29 cellular contexts compared by ENCODE assay signal in genomic region chr17:65092262-65092661, GRCh38. TPM values are rescaled to one million over a fixed set of nuclear protein-coding genes. Genes with fewer than 3 reads are reported as not detected.
A peak's percentile ranks its signal among the peaks of the same experiment; 100 is the strongest.
DNase-seq lines count a peak whose midpoint lies in the region; ATAC-seq and TF ChIP-seq lines count a peak whose summit lies in the region.
"Had no signal": no experiment of that assay in that cellular context is flagged by ENCODE, and none has a peak within 500 bp of the region (broad histone marks: within the 10 kb centered on the region; RNA-seq: fewer than 3 reads in every experiment).

No MANE protein-coding gene starts in this region.

- H2BK120ac ChIP-seq in IMR-90 (ENCODE audit: low read depth, low read length) = no peak overlapping the region

- no peak overlapping the region for H2BK20ac ChIP-seq in IMR-90 (ENCODE audit: low read depth, low read length)

- H3K9ac ChIP-seq in IMR-90 (ENCODE audit: low read depth, low read length) (no peak overlapping the region), colonic mucosa (ENCODE audit: low read depth in 2 of 2, low read length in 2 of 2) (no peak overlapping the region)

- CTCF ChIA-PET in IMR-90 (lab: Yijun Ruan, JAX) = interaction anchor here (2.2 kb wide), 1 partner anchor 8 kb away, joined by 5 read pairs; no protein-coding TSS in a partner anchor

- H3K4me3 ChIP-seq in IMR-90 (ENCODE audit: insufficient read depth, low read depth, low read length) (no peak overlapping the region), colonic mucosa (no peak overlapping the region)
- H3K4me3 ChIP-seq: dorsolateral prefrontal cortex, tibial nerve had no signal

- no peak overlapping the region for H4K8ac ChIP-seq in IMR-90 (ENCODE audit: low read depth in 2 of 2, low read length in 2 of 2)

- H3K4me1 ChIP-seq in IMR-90 (ENCODE audit: control insufficient read depth, insufficient read depth, low read length) (no peaks in the 10 kb centered on the region), colonic mucosa (no peaks in the 10 kb centered on the region)
- H3K4me1 ChIP-seq: tibial nerve had no signal

- no peak overlapping the region for H3K56ac ChIP-seq in IMR-90 (ENCODE audit: extremely low read depth, insufficient read depth, low read length)

- H4K91ac ChIP-seq in IMR-90 (ENCODE audit: insufficient read depth, low read depth, low read length) = no peak overlapping the region

- H2BK15ac ChIP-seq in IMR-90 (ENCODE audit: low read depth, low read length) = no peak overlapping the region

- H3K27ac Mint-ChIP-seq in progenitor cell of endocrine pancreas = no peak overlapping the region
- H3K27ac Mint-ChIP-seq: activated B cell treated with CpG ODN at 0.5 μM for 24 hours; activated CD4-positive, alpha-beta memory T cell treated with anti-CD3 and anti-CD28 coated beads, Interleukin-2, amount 10 ng/mL, durations not matched to agents 7 days and 5 days; stimulated activated naive CD8-positive, alpha-beta T cell treated with anti-CD3 and anti-CD28 coated beads, Interleukin-15, amount 100 ng/mL, for 72 hours had no signal

- dilution Hi-C loops in IMR-90 (cut with HindIII; ENCODE audit: low sequenced_read_pairs, unreplicated experiment) = no loop called here

- intact Hi-C loops in IMR-90 (cut with micrococcal nuclease) = no loop called here
- intact Hi-C loops in colonic mucosa (cut with DNase I) = no loop called here
- intact Hi-C loops in left colon (cut with DNase I, micrococcal nuclease) = no loop called here

- ATAC-seq in IMR-90 (ENCODE audit: low read depth) (0 out of 2 replicates have a peak, but pooled peaks have one; percentile 35), left colon (peak; percentile 24), GM18867 (IDR thresholded peaks at IDR 0.05; ENCODE audit: unreplicated experiment) (no peak), GM21529 (IDR thresholded peaks at IDR 0.05; ENCODE audit: unreplicated experiment) (no peak)
- ATAC-seq: HCT116; stimulated activated naive CD8-positive, alpha-beta T cell treated with anti-CD3 and anti-CD28 coated beads, Interleukin-15, amount 100 ng/mL, for 72 hours had no signal

- H3K79me1 ChIP-seq in IMR-90 (ENCODE audit: low read depth in 1 of 2, low read length in 2 of 2) = no peaks in the 10 kb centered on the region

- H3K9me3 ChIP-seq in IMR-90 (ENCODE audit: control insufficient read depth, insufficient read depth, low read length) = no peaks in the 10 kb centered on the region
- H3K9me3 ChIP-seq in colonic mucosa = no peaks in the 10 kb centered on the region
- H3K9me3 ChIP-seq: tibial nerve had no signal

- H2AK5ac ChIP-seq in IMR-90 (ENCODE audit: low read depth, low read length) = no peak overlapping the region

- BruUV-seq in IMR-90 (replicated peaks; lab: Mats Ljungman, UMichigan) = no TSS peak

- H3K9me1 ChIP-seq in IMR-90 (ENCODE audit: insufficient read depth, low read length) = no peaks in the 10 kb centered on the region

- H3K36me3 ChIP-seq in IMR-90 (ENCODE audit: control insufficient read depth, insufficient read depth, low read length) (no peaks in the 10 kb centered on the region), colonic mucosa (no peaks in the 10 kb centered on the region)
- H3K36me3 ChIP-seq: tibial nerve had no signal

- no peak overlapping the region for H3K14ac ChIP-seq in IMR-90 (replicated peaks; ENCODE audit: low read depth, low read length)

- H3K36me3 Mint-ChIP-seq in progenitor cell of endocrine pancreas (ENCODE audit: insufficient read depth) = no peaks in the 10 kb centered on the region
- H3K36me3 Mint-ChIP-seq: naive B cell had no signal

- DNase-seq in AG08395 (ENCODE audit: low spot score) (peak; percentile 59), IMR-90 (peak; percentile 43), colonic mucosa (no peak), left colon (no peak), amniotic stem cell (lab: John Stamatoyannopoulos, UW) (no peak), progenitor cell of endocrine pancreas (ENCODE audit: low spot score, unreplicated experiment) (no peak)
- DNase-seq: activated B cell treated with CpG ODN at 0.5 μM for 24 hours; activated CD4-positive, alpha-beta memory T cell treated with anti-CD3 and anti-CD28 coated beads, Interleukin-2, amount 10 ng/mL, durations not matched to agents 7 days and 5 days; activated gamma-delta T cell; activated T-cell treated with anti-CD3 and anti-CD28 coated beads for 4 hours; C1 segment of cervical spinal cord; central memory CD4-positive, alpha-beta T cell; dorsolateral prefrontal cortex; Karpas-422; naive B cell; NCI-H1092 treated with DMSO at 0.1 percent for 48 hours; NCI-H1930; NCI-H226; NCI-H748 treated with DMSO at 0.1 percent for 48 hours; nucleus accumbens; Right ventricle myocardium superior; stimulated activated CD4-positive, alpha-beta T cell treated with anti-CD3 and anti-CD28 coated beads, Interleukin-12 subunit alpha, Interleukin-12 subunit beta, amount 100 ng/mL, for 4 hours; stimulated activated CD4-positive, alpha-beta T cell treated with anti-CD3 and anti-CD28 coated beads, Interleukin-4, amount 100 ng/mL, for 4 hours; stimulated activated naive CD8-positive, alpha-beta T cell treated with anti-CD3 and anti-CD28 coated beads, Interleukin-15, amount 100 ng/mL, for 72 hours; T1000 had no signal

- in situ Hi-C loops in IMR-90 (cut with MboI; ENCODE audit: low sequenced_read_pairs) = no loop called here

- no peak overlapping the region for H2AFZ ChIP-seq in IMR-90 (replicated peaks; ENCODE audit: low read length, poor library complexity)

- POLR2A ChIA-PET in IMR-90 (lab: Charles Lee; ENCODE audit: unreplicated experiment) = no interaction called here

- TF ChIP-seq CTCF in IMR-90 (conservative IDR thresholded peaks at IDR 0.05; ENCODE audit: low read depth, low read length) (no peak), colonic mucosa (IDR thresholded peaks at IDR 0.05) (no peak), progenitor cell of endocrine pancreas (IDR thresholded peaks at IDR 0.05; ENCODE audit: unreplicated experiment) (no peak)

- no peak overlapping the region for H2AK9ac ChIP-seq in IMR-90 (replicated peaks; ENCODE audit: low read depth, low read length, poor library complexity)

- no peak for TF ChIP-seq POLR2A in IMR-90 (IDR thresholded peaks at IDR 0.05; ENCODE audit: low read depth, low read length)

- TF ChIP-seq RAD21 in IMR-90 (IDR thresholded peaks at IDR 0.05; ENCODE audit: low read length) = no peak

- 67% methylated on average over 2 of the region's 3 CpGs; no CpG with 5 or more reads in 1 of the 2 experiments for WGBS in IMR-90 (ENCODE audit: extremely low coverage in 2 of 2, insufficient read length in 1 of 2), 2 experiments

- H4K20me1 ChIP-seq in IMR-90 (ENCODE audit: insufficient read depth, low read length) = no peaks in the 10 kb centered on the region

- peaks cover 29% of the 10 kb centered on the region for H3K27me3 Mint-ChIP-seq in progenitor cell of endocrine pancreas
- H3K27me3 Mint-ChIP-seq: activated B cell treated with CpG ODN at 0.5 μM for 24 hours; naive B cell; stimulated activated naive CD8-positive, alpha-beta T cell treated with anti-CD3 and anti-CD28 coated beads, Interleukin-15, amount 100 ng/mL, for 72 hours had no signal

- H2BK5ac ChIP-seq in IMR-90 (ENCODE audit: low read depth, low read length, poor library complexity, severe bottlenecking) = no peak overlapping the region

- H3K4ac ChIP-seq in IMR-90 (ENCODE audit: low read depth, low read length) = no peak overlapping the region

- H3K9me3 Mint-ChIP-seq in progenitor cell of endocrine pancreas (ENCODE audit: low read depth) = no peaks in the 10 kb centered on the region
- H3K9me3 Mint-ChIP-seq: activated B cell treated with CpG ODN at 0.5 μM for 24 hours; activated CD4-positive, alpha-beta memory T cell treated with anti-CD3 and anti-CD28 coated beads, Interleukin-2, amount 10 ng/mL, durations not matched to agents 7 days and 5 days; stimulated activated naive CD8-positive, alpha-beta T cell treated with anti-CD3 and anti-CD28 coated beads, Interleukin-15, amount 100 ng/mL, for 72 hours had no signal

- H3K27ac ChIP-seq in IMR-90 (ENCODE audit: insufficient read depth, low read length) (no peak overlapping the region), colonic mucosa (peak overlapping the region; percentile 29)
- H3K27ac ChIP-seq: dorsolateral prefrontal cortex, tibial nerve had no signal

- no peak overlapping the region for H3K4me2 ChIP-seq in IMR-90 (ENCODE audit: low read depth, low read length)

- H4K5ac ChIP-seq in IMR-90 (ENCODE audit: low read depth, low read length) = no peak overlapping the region

- H3K4me3 Mint-ChIP-seq in progenitor cell of endocrine pancreas (ENCODE audit: low read depth) = no peak overlapping the region
- H3K4me3 Mint-ChIP-seq: activated B cell treated with CpG ODN at 0.5 μM for 24 hours; activated CD4-positive, alpha-beta memory T cell treated with anti-CD3 and anti-CD28 coated beads, Interleukin-2, amount 10 ng/mL, durations not matched to agents 7 days and 5 days; naive B cell; stimulated activated naive CD8-positive, alpha-beta T cell treated with anti-CD3 and anti-CD28 coated beads, Interleukin-15, amount 100 ng/mL, for 72 hours had no signal

- H3K18ac ChIP-seq in IMR-90 (ENCODE audit: low read depth, low read length) = no peak overlapping the region

- H3K4me1 Mint-ChIP-seq in progenitor cell of endocrine pancreas (ENCODE audit: low read depth) = peaks cover 3% of the 10 kb centered on the region
- H3K4me1 Mint-ChIP-seq: naive B cell; stimulated activated naive CD8-positive, alpha-beta T cell treated with anti-CD3 and anti-CD28 coated beads, Interleukin-15, amount 100 ng/mL, for 72 hours had no signal

- H3K27me3 ChIP-seq in IMR-90 (ENCODE audit: control insufficient read depth, insufficient read depth, low read length) = peaks cover 8% of the 10 kb centered on the region
- H3K27me3 ChIP-seq in colonic mucosa = no peaks in the 10 kb centered on the region
- H3K27me3 ChIP-seq: dorsolateral prefrontal cortex, tibial nerve had no signal

- no peak overlapping the region for H3K23ac ChIP-seq in IMR-90 (ENCODE audit: low read depth, low read length)

TF ChIP-seq in IMR-90, 13 proteins besides CTCF, POLR2A, EP300 and RAD21 (continues in another document):
- TF ChIP-seq MAFK (IDR thresholded peaks at IDR 0.05; ENCODE audit: low read depth, low read length) (no peak), FOS (IDR thresholded peaks at IDR 0.05; ENCODE audit: low read depth, low read length) (peak; percentile 28; the same call in 1 of the 2 replicates), CEBPB (IDR thresholded peaks at IDR 0.05; ENCODE audit: low read depth, low read length) (no peak)

RNA-seq across cellular contexts. Expression of gene GNA13, which starts 35.7 kb away (rescaled TPM):
- 37.6 and 57.2 TPM in 2 replicates for total RNA-seq in IMR-90 (2012; rRNA removed)
- 11.3 and 13.8 TPM in 2 replicates for polyA plus RNA-seq in IMR-90 (2012; rRNA removed)
- polyA plus RNA-seq in IMR-90 (2012; cell fraction: cytosol; rRNA removed) = 3.5 and 3.9 TPM in 2 replicates
- polyA plus RNA-seq in IMR-90 (2012; cell fraction: nucleus; rRNA removed; ENCODE audit: low replicate concordance) = 2.6 and 9.4 TPM in 2 replicates
- total RNA-seq in colonic mucosa = 10 to 100 TPM; 54.8 to 91.4 TPM
- 10 to 100 TPM; 59.2 to 90.7 TPM for total RNA-seq in left colon
- 39.2 and 41.1 TPM in 2 replicates for total RNA-seq in progenitor cell of endocrine pancreas

RNA-seq across cellular contexts. Expression of gene RGS9, which starts 44.9 kb away (rescaled TPM):
- total RNA-seq in IMR-90 (2012; rRNA removed) = 0.90 and 1.4 TPM in 2 replicates
- polyA plus RNA-seq in IMR-90 (2012; rRNA removed) = 0.77 and 1.1 TPM in 2 replicates
- polyA plus RNA-seq in IMR-90 (2012; cell fraction: cytosol; rRNA removed) = 0.41 and 0.58 TPM in 2 replicates
- 0.60 and 1.3 TPM in 2 replicates for polyA plus RNA-seq in IMR-90 (2012; cell fraction: nucleus; rRNA removed; ENCODE audit: low replicate concordance)
- 1 to 10 TPM; 7.4 to 9.9 TPM for total RNA-seq in colonic mucosa
- total RNA-seq in left colon = 10 to 100 TPM in 1 of 2 donors, 1 to 10 TPM in 1; 7.1 to 11.4 TPM
- total RNA-seq in progenitor cell of endocrine pancreas = 8.5 and 8.7 TPM in 2 replicates

Comparison
In these comparisons a context has a peak if more than half of its experiments do, and no peak if none do; other contexts are left out.
1. DNase-seq: peak in AG08395 (single experiment) and IMR-90 (single experiment); none in colonic mucosa (single experiment), left colon (0 of 2), amniotic stem cell (single experiment) and progenitor cell of endocrine pancreas (single experiment).
2. ATAC-seq: peak in IMR-90 (single experiment) and left colon (single experiment); none in GM18867 (single experiment) and GM21529 (single experiment).